8 cellular contexts compared by ENCODE assay signal in the genomic region with DNA sequence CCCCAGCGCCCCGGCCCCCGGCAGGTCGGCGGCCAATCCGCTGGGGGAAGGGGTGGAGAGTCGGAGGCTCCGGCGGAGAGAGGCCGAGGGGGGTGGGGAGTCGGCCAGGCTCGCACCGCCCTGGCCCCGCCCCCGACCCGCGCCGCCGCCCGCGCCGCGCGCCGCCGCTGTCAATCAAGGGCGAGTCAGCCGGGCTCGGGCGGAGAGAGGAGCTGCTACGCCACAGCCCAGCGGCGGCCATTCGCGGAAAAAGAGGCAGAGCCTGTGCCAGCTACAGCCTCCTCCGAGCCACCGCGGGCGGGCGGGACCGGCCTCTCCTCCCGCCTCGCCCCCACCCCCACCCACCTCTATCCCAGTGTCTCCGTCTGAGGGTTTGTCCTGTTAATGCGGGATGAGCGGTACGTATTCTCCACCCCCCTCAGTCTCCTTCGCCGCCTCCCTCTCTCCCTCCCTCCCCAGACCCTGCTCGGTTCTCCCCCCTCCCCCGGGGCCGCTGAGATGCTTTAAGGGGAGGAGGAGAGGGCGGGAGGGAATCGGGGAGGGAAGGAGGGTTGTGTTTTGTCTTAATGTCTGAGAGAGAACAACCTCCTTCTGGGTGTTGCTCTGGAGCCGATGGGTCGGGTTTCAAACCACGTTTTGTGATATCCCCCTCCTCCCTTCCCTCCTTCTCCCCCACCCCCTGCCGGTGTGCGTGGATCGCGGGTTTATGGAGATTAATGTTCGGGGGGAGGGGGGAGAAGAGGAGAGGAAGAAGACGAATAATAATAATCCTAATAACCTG. TPM values are rescaled to one million over a fixed set of nuclear protein-coding genes. Genes with fewer than 3 reads are reported as not detected.
DNase-seq lines count a peak whose midpoint lies in the region; ATAC-seq and TF ChIP-seq lines count a peak whose summit lies in the region.

Gene SP4 (plus strand): TSS at position 223 of the 781 bp plus-strand sequence. CDS start 169 bp downstream, at position 392.

- H3K36me3 ChIP-seq in WERI-Rb-1, result peaks cover 13% of the 10 kb centered on the region
- no peaks in the 10 kb centered on the region for H3K36me3 ChIP-seq in breast epithelium
- peaks cover 21% of the 10 kb centered on the region for H3K36me3 ChIP-seq in iPS-20b (ENCODE audit: insufficient read depth, low read depth, low read length)

- POLR2A ChIA-PET in AG04450 (lab: Yijun Ruan, JAX), result interaction anchor here (0.8 to 1.5 kb wide), 2 partner anchors 517 to 1097 kb away, joined by 3 to 7 read pairs; partner anchors contain the start of genes CDCA7L and ITGB8

- CTCF ChIA-PET in AG04450 (lab: Charles Lee), result no interaction called here

- TF ChIP-seq POLR2A in breast epithelium (IDR thresholded peaks at IDR 0.05), result no peak

- H3K27me3 ChIP-seq in AG04450 (ENCODE audit: control insufficient read depth, insufficient read depth, low read length) (no peaks in the 10 kb centered on the region), WERI-Rb-1 (ENCODE audit: insufficient read depth, low read depth, severe bottlenecking) (no peaks in the 10 kb centered on the region), breast epithelium (no peaks in the 10 kb centered on the region), iPS-20b (ENCODE audit: insufficient read depth, low read length) (no peaks in the 10 kb centered on the region)

- peak within 1 kb of the TSS; percentile 99 for H3K9ac ChIP-seq in iPS-20b (ENCODE audit: low read depth, low read length)

- H3K27ac ChIP-seq in AG04450 (ENCODE audit: low read depth, low read length), result peak within 1 kb of the TSS; percentile 88
- peak within 1 kb of the TSS; percentile 99 for H3K27ac ChIP-seq in WERI-Rb-1
- peak within 1 kb of the TSS; percentile 98 to 99 for H3K27ac ChIP-seq in breast epithelium
- peak within 1 kb of the TSS; percentile 100 for H3K27ac ChIP-seq in iPS-20b (ENCODE audit: low read length)
- peak within 1 kb of the TSS; percentile 78 to 96 (median 90) for H3K27ac ChIP-seq in skin epidermis

- DNase-seq in AG04450 (ENCODE audit: low read depth, low spot score), result peak; percentile 88
- DNase-seq in NCI-H2227 (lab: John Stamatoyannopoulos, UW; ENCODE audit: unreplicated experiment), result peak; percentile 98
- DNase-seq in WERI-Rb-1, result peak; percentile 97
- DNase-seq in breast epithelium (ENCODE audit: low spot score in 2 of 2), result peak; percentile 93 to 94

- intact Hi-C loops in breast epithelium (cut with DNase I; ENCODE audit: low total_unique reads), result no loop called here

- H3K9me3 ChIP-seq in AG04450 (ENCODE audit: control insufficient read depth, insufficient read depth, low read length) (no peaks in the 10 kb centered on the region), WERI-Rb-1 (ENCODE audit: severe bottlenecking) (no peaks in the 10 kb centered on the region), breast epithelium (no peaks in the 10 kb centered on the region), iPS-20b (ENCODE audit: insufficient read depth, low read depth, low read length) (no peaks in the 10 kb centered on the region)

- peaks cover 0 to 10% of the 10 kb centered on the region in 2 donors for H3K4me1 ChIP-seq in breast epithelium
- peaks cover 28% of the 10 kb centered on the region for H3K4me1 ChIP-seq in iPS-20b (ENCODE audit: insufficient read depth, low read length)

- TF ChIP-seq CTCF in AG04450 (IDR thresholded peaks at IDR 0.05; ENCODE audit: low read depth, low read length) (no peak), WERI-Rb-1 (IDR thresholded peaks at IDR 0.05; ENCODE audit: low read depth, low read length) (no peak), breast epithelium (IDR thresholded peaks at IDR 0.05) (no peak)

- ATAC-seq in GM18907 (IDR thresholded peaks at IDR 0.05; ENCODE audit: unreplicated experiment) (peak; percentile 78), HG03159 (IDR thresholded peaks at IDR 0.05; ENCODE audit: unreplicated experiment) (peak; percentile 68)

- H3K4me3 ChIP-seq in AG04450 (ENCODE audit: low read depth, low read length) (peak within 1 kb of the TSS; percentile 88), WERI-Rb-1 (ENCODE audit: low read depth, low read length) (peak within 1 kb of the TSS; percentile 99), breast epithelium (peak within 1 kb of the TSS; percentile 69 to 86 (median 83)), iPS-20b (ENCODE audit: low read length) (peak within 1 kb of the TSS; percentile 95), skin epidermis (peak within 1 kb of the TSS; percentile 66 to 93 (median 87))

RNA-seq across cellular contexts. Expression of gene SP4, which starts in this region (rescaled TPM):
- polyA plus RNA-seq in AG04450 (2011; rRNA removed), result 1.8 and 2.3 TPM in 2 replicates
- polyA minus RNA-seq in AG04450 (2011; rRNA and poly(A)+ RNA removed), result 4.9 and 6.6 TPM in 2 replicates
- 10 to 100 TPM; 17.3 to 32.8 (median 23.0) TPM for total RNA-seq in breast epithelium

Comparison
In these comparisons a context has a peak if more than half of its experiments do, and no peak if none do; other contexts are left out.
1. Peak in every context shown above with its lines: DNase-seq, ATAC-seq, H3K4me3 ChIP-seq and H3K27ac ChIP-seq.